30 cellular contexts compared by ENCODE assay signal in the genomic region with DNA sequence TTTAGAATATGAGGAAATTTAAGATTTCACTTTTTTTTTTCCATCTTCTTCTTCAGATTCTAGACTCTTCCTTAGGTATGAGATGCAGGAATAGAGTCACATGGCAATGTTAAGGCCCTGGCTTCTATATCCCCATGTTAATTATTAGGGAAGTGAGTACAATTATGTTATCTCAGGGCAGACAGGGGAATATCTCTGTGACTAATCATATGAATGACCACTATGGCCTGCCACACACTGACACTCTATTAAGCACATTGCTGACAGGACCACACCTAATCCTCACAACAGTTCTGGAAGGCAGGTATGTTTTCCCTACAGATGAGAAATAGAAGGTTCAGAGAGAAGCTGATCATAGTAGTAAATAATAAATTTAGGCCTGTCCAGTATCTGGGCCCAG.
"Had no signal": no experiment of that assay in that cellular context is flagged by ENCODE, and none has a peak within 500 bp of the region (broad histone marks: within the 10 kb centered on the region; RNA-seq: fewer than 3 reads in every experiment).

No MANE protein-coding gene starts in this region.

- DNase-seq: cortex of kidney; dorsolateral prefrontal cortex; effector CD8-positive, alpha-beta T cell; endodermal cell; foreskin keratinocyte; heart left ventricle; hippocampal formation; immature natural killer cell; islet precursor cell; kidney glomerular epithelial cell; left ventricle myocardium superior; lower lobe of right lung; naive thymus-derived CD8-positive, alpha-beta T cell; nephron progenitor cell; nucleus accumbens; stimulated activated CD4-positive, alpha-beta T cell treated with anti-CD3 and anti-CD28 coated beads, Interleukin-12 subunit alpha, Interleukin-12 subunit beta, amount 100 ng/mL, for 4 hours; stimulated activated CD4-positive, alpha-beta T cell treated with anti-CD3 and anti-CD28 coated beads, Interleukin-1b, Interleukin-23, amount 100 ng/mL, for 48 hours; stimulated activated CD4-positive, alpha-beta T cell treated with anti-CD3 and anti-CD28 coated beads, Interleukin-4, amount 100 ng/mL, for 1 hour; stimulated activated CD8-positive, alpha-beta memory T cell treated with anti-CD3 and anti-CD28 coated beads, Interleukin-4, amount 100 ng/mL, for 48 hours; stimulated activated naive CD4-positive, alpha-beta T cell; stimulated activated naive CD8-positive, alpha-beta T cell treated with anti-CD3 and anti-CD28 coated beads, Interleukin-15, amount 100 ng/mL, for 72 hours; transverse colon; upper lobe of right lung; uterus had no signal

- H3K9me3 Mint-ChIP-seq: endodermal cell, nephron progenitor cell had no signal

- H3K36me3 Mint-ChIP-seq: immature natural killer cell; naive thymus-derived CD8-positive, alpha-beta T cell had no signal

- H3K4me1 Mint-ChIP-seq: endodermal cell; immature natural killer cell; naive thymus-derived CD8-positive, alpha-beta T cell; nephron progenitor cell; stimulated activated naive CD8-positive, alpha-beta T cell treated with anti-CD3 and anti-CD28 coated beads, Interleukin-15, amount 100 ng/mL, for 72 hours had no signal

- H3K4me3 Mint-ChIP-seq: endodermal cell; immature natural killer cell; naive thymus-derived CD8-positive, alpha-beta T cell; nephron progenitor cell; stimulated activated naive CD8-positive, alpha-beta T cell treated with anti-CD3 and anti-CD28 coated beads, Interleukin-15, amount 100 ng/mL, for 72 hours had no signal

- H3K27me3 ChIP-seq: dorsolateral prefrontal cortex, esophagus muscularis mucosa, foreskin keratinocyte, gastroesophageal sphincter, heart left ventricle, right atrium auricular region, suprapubic skin, transverse colon, upper lobe of right lung, uterus had no signal

- H3K4me2 ChIP-seq: smooth muscle cell had no signal

- H3K27ac ChIP-seq: dorsolateral prefrontal cortex, esophagus muscularis mucosa, foreskin keratinocyte, gastroesophageal sphincter, heart left ventricle, lower lobe of right lung, prostate gland, right atrium auricular region, suprapubic skin, transverse colon, upper lobe of right lung, uterus had no signal

- H3K4me3 ChIP-seq: dorsolateral prefrontal cortex, esophagus muscularis mucosa, gastroesophageal sphincter, heart left ventricle, lower lobe of right lung, prostate gland, right atrium auricular region, smooth muscle cell, suprapubic skin, transverse colon, upper lobe of right lung, uterus had no signal

- H3K27ac Mint-ChIP-seq: endodermal cell; immature natural killer cell; naive thymus-derived CD8-positive, alpha-beta T cell; stimulated activated naive CD8-positive, alpha-beta T cell treated with anti-CD3 and anti-CD28 coated beads, Interleukin-15, amount 100 ng/mL, for 72 hours had no signal

- H3K36me3 ChIP-seq: esophagus muscularis mucosa, gastroesophageal sphincter, heart left ventricle, lower lobe of right lung, prostate gland, right atrium auricular region, suprapubic skin, transverse colon, upper lobe of right lung, uterus had no signal

- H3K27me3 Mint-ChIP-seq: stimulated activated naive CD8-positive, alpha-beta T cell treated with anti-CD3 and anti-CD28 coated beads, Interleukin-15, amount 100 ng/mL, for 72 hours had no signal

- H3K4me1 ChIP-seq: esophagus muscularis mucosa, foreskin keratinocyte, gastroesophageal sphincter, heart left ventricle, lower lobe of right lung, prostate gland, right atrium auricular region, suprapubic skin, transverse colon, upper lobe of right lung, uterus had no signal

- H3K9me3 ChIP-seq: esophagus muscularis mucosa, gastroesophageal sphincter, heart left ventricle, lower lobe of right lung, prostate gland, right atrium auricular region, suprapubic skin, transverse colon, upper lobe of right lung, uterus had no signal
